In the genomic region with DNA sequence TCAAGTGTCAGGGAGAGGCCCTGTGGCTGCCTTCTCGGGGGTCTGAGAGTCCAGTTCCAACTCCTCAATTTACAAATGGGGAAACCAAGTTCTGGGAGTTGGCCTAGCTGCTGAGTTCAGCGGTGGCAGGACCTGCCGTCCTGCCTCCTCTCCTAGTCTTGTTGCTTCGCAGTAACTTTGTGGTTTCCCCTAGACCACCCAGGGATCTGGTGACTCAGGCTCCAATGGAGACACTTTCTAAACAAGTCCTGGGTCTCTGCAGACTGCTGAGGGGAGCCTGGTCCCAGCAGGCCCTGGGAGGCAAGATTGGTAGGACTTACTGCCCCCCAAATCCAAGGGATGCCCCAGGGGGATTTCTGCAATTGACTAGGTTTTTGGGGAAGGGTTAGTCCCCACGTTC, we compare ENCODE assay signal across 1 cellular context.
TF ChIP-seq lines count a peak whose summit lies in the region.

No MANE protein-coding gene starts in this region.

TF ChIP-seq in WTC11, 78 proteins besides CTCF, POLR2A, EP300 and RAD21 (continued from another document):
- TF ChIP-seq, protein P1, sequence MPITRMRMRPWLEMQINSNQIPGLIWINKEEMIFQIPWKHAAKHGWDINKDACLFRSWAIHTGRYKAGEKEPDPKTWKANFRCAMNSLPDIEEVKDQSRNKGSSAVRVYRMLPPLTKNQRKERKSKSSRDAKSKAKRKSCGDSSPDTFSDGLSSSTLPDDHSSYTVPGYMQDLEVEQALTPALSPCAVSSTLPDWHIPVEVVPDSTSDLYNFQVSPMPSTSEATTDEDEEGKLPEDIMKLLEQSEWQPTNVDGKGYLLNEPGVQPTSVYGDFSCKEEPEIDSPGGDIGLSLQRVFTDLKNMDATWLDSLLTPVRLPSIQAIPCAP (CRISPR knock-in tag; IDR thresholded peaks at IDR 0.05) = no peak
TF ChIP-seq in WTC11: peak in this region for 0.
